In genomic region chr1:6198646-6199297, GRCh38 we compare ENCODE assay signal across 1 cellular context.
TF ChIP-seq lines count a peak whose summit lies in the region.

No MANE protein-coding gene starts in this region.

TF ChIP-seq in endothelial cell of umbilical vein, 7 proteins besides CTCF, POLR2A, EP300 and RAD21 (continued from another document):
- TF ChIP-seq, protein P1, sequence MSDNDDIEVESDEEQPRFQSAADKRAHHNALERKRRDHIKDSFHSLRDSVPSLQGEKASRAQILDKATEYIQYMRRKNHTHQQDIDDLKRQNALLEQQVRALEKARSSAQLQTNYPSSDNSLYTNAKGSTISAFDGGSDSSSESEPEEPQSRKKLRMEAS (IDR thresholded peaks at IDR 0.05; ENCODE audit: insufficient read depth, insufficient read length), result no peak
- TF ChIP-seq GATA2 (IDR thresholded peaks at IDR 0.05; ENCODE audit: insufficient read depth, insufficient read length, low read depth, low read length) (no peak), FOS (IDR thresholded peaks at IDR 0.05; ENCODE audit: borderline replicate concordance, insufficient read depth, low read length) (no peak)
